30 cellular contexts compared by ENCODE assay signal in genomic region chr2:109680523-109681297, GRCh38.
A peak's percentile ranks its signal among the peaks of the same experiment; 100 is the strongest.
DNase-seq lines count a peak whose midpoint lies in the region; ATAC-seq, FAIRE-seq and TF ChIP-seq lines count a peak whose summit lies in the region.
"Had no signal": no experiment of that assay in that cellular context is flagged by ENCODE, and none has a peak within 500 bp of the region (broad histone marks: within the 10 kb centered on the region; RNA-seq: fewer than 3 reads in every experiment).

No MANE protein-coding gene starts in this region.

- no peak overlapping the region for H3K4me3 ChIP-seq in hepatocyte
- H3K4me3 ChIP-seq: gastroesophageal sphincter, left lung, right atrium auricular region, smooth muscle cell, thoracic aorta had no signal

- DNase-seq in NCI-H226 (peak; percentile 37), hepatocyte (ENCODE audit: low spot score) (no peak), mesothelial cell of epicardium (ENCODE audit: low spot score in 2 of 2, unreplicated experiment in 2 of 2) (no peak), GM12892 (ENCODE audit: insufficient read length) (no peak), pons (ENCODE audit: low spot score) (no peak), NCI-H345 treated with DMSO at 0.1 percent for 48 hours (lab: John Stamatoyannopoulos, UW; ENCODE audit: unreplicated experiment) (no peak)
- no peak for DNase-seq in stimulated activated naive B cell treated with anti-CD40 and anti-IgM and Interleukin-4, amounts not matched to agents 10 μg/mL and 1 μg/mL and 100 μg/mL, for 72 hours
- DNase-seq in stimulated activated CD4-positive, alpha-beta T cell treated with anti-CD3 and anti-CD28 coated beads, Interleukin-1b, Interleukin-23, amount 100 ng/mL, for 48 hours, result no peak
- DNase-seq: activated CD4-positive, alpha-beta T cell treated with anti-CD3 and anti-CD28 coated beads for 36 hours; activated CD8-positive, alpha-beta T cell treated with anti-CD3 and anti-CD28 coated beads, Interleukin-2, amount 10 ng/mL, durations not matched to agents 7 days and 5 days; activated effector memory CD4-positive, alpha-beta T cell treated with Interleukin-2 at 50 U/mL for 16 hours; anterior cingulate cortex; BE2C; H7; left lung; NCI-H1105 treated with DMSO at 0.1 percent for 48 hours; NCI-H2029; NCI-H69; SHP77; stimulated activated CD8-positive, alpha-beta memory T cell treated with anti-CD3 and anti-CD28 coated beads, Interleukin-4, amount 100 ng/mL, for 48 hours; stimulated activated naive CD8-positive, alpha-beta T cell treated with anti-CD3 and anti-CD28 coated beads, Interleukin-15, amount 100 ng/mL, for 72 hours; SW 1271 had no signal

- no peak for TF ChIP-seq CTCF in hepatocyte (IDR thresholded peaks at IDR 0.05; ENCODE audit: poor library complexity)
- no peak for TF ChIP-seq CTCF in mesothelial cell of epicardium (IDR thresholded peaks at IDR 0.05; ENCODE audit: unreplicated experiment)

- H3K9me3 Mint-ChIP-seq in mesothelial cell of epicardium, result no peaks in the 10 kb centered on the region
- H3K9me3 Mint-ChIP-seq in stimulated activated naive B cell treated with anti-CD40 and anti-IgM and Interleukin-4, amounts not matched to agents 10 μg/mL and 1 μg/mL and 100 μg/mL, for 72 hours, result no peaks in the 10 kb centered on the region
- H3K9me3 Mint-ChIP-seq: activated naive CD4-positive, alpha-beta T cell treated with anti-CD3 and anti-CD28 coated beads, Interleukin-2, amount 50 U/mL, for 72 hours; natural killer cell treated with Interleukin-12 subunit alpha and Interleukin-12 subunit beta and Interleukin-15 and Interleukin-18, amount 100 ng/mL, for 72 hours; stimulated activated naive CD8-positive, alpha-beta T cell treated with anti-CD3 and anti-CD28 coated beads, Interleukin-15, amount 100 ng/mL, for 72 hours had no signal

- H3K4me2 ChIP-seq in hepatocyte, result peak overlapping the region; percentile 56
- H3K4me2 ChIP-seq: smooth muscle cell had no signal

- H2AFZ ChIP-seq in hepatocyte, result no peak overlapping the region

- no peaks in the 10 kb centered on the region for H3K9me2 ChIP-seq in hepatocyte (replicated peaks; ENCODE audit: insufficient read depth)

- 50% methylated on average over 11 of the region's 11 CpGs for whole genome bisulfite sequencing in hepatocyte (ENCODE audit: low lambda C conversion rate, missing lambda C conversion rate)

- no peaks in the 10 kb centered on the region for H3K9me3 ChIP-seq in hepatocyte (ENCODE audit: low read depth)
- H3K9me3 ChIP-seq: BE2C, gastroesophageal sphincter, left lung, right atrium auricular region, thoracic aorta had no signal

- H3K36me3 ChIP-seq in hepatocyte (replicated peaks; ENCODE audit: insufficient read depth, low read depth), result no peaks in the 10 kb centered on the region
- H3K36me3 ChIP-seq: BE2C, gastroesophageal sphincter, left lung, right atrium auricular region, thoracic aorta had no signal

- H3K4me3 Mint-ChIP-seq in mesothelial cell of epicardium, result peak overlapping the region; percentile 30
- H3K4me3 Mint-ChIP-seq in stimulated activated naive B cell treated with anti-CD40 and anti-IgM and Interleukin-4, amounts not matched to agents 10 μg/mL and 1 μg/mL and 100 μg/mL, for 72 hours, result no peak overlapping the region
- H3K4me3 Mint-ChIP-seq: activated CD4-positive, alpha-beta T cell treated with anti-CD3 and anti-CD28 coated beads for 36 hours; activated CD8-positive, alpha-beta T cell treated with anti-CD3 and anti-CD28 coated beads, Interleukin-2, amount 10 ng/mL, durations not matched to agents 7 days and 5 days; natural killer cell treated with Interleukin-12 subunit alpha and Interleukin-12 subunit beta and Interleukin-15 and Interleukin-18, amount 100 ng/mL, for 72 hours; stimulated activated naive CD8-positive, alpha-beta T cell treated with anti-CD3 and anti-CD28 coated beads, Interleukin-15, amount 100 ng/mL, for 72 hours had no signal

- no peaks in the 10 kb centered on the region for H4K20me1 ChIP-seq in hepatocyte (ENCODE audit: insufficient read depth, poor library complexity, severe bottlenecking)

- peak overlapping the region; percentile 95 for H3K27ac Mint-ChIP-seq in mesothelial cell of epicardium
- peak overlapping the region; percentile 16 for H3K27ac Mint-ChIP-seq in stimulated activated naive B cell treated with anti-CD40 and anti-IgM and Interleukin-4, amounts not matched to agents 10 μg/mL and 1 μg/mL and 100 μg/mL, for 72 hours
- H3K27ac Mint-ChIP-seq: activated CD4-positive, alpha-beta T cell treated with anti-CD3 and anti-CD28 coated beads for 36 hours; activated CD8-positive, alpha-beta T cell treated with anti-CD3 and anti-CD28 coated beads, Interleukin-2, amount 10 ng/mL, durations not matched to agents 7 days and 5 days; activated naive CD4-positive, alpha-beta T cell treated with anti-CD3 and anti-CD28 coated beads, Interleukin-2, amount 50 U/mL, for 72 hours; natural killer cell treated with Interleukin-12 subunit alpha and Interleukin-12 subunit beta and Interleukin-15 and Interleukin-18, amount 100 ng/mL, for 72 hours; stimulated activated naive CD8-positive, alpha-beta T cell treated with anti-CD3 and anti-CD28 coated beads, Interleukin-15, amount 100 ng/mL, for 72 hours had no signal

- ATAC-seq in stimulated activated naive B cell treated with anti-CD40 and anti-IgM and Interleukin-4, amounts not matched to agents 10 μg/mL and 1 μg/mL and 100 μg/mL, for 72 hours (replicated peaks), result no peak
- ATAC-seq: activated CD4-positive, alpha-beta T cell treated with anti-CD3 and anti-CD28 coated beads for 36 hours; activated CD8-positive, alpha-beta T cell treated with anti-CD3 and anti-CD28 coated beads, Interleukin-2, amount 10 ng/mL, durations not matched to agents 7 days and 5 days; activated naive CD4-positive, alpha-beta T cell treated with anti-CD3 and anti-CD28 coated beads, Interleukin-2, amount 50 U/mL, for 72 hours; gastroesophageal sphincter; left lung; natural killer cell treated with Interleukin-12 subunit alpha and Interleukin-12 subunit beta and Interleukin-15 and Interleukin-18, amount 100 ng/mL, for 72 hours; Panc1; stimulated activated naive CD8-positive, alpha-beta T cell treated with anti-CD3 and anti-CD28 coated beads, Interleukin-15, amount 100 ng/mL, for 72 hours had no signal

- TF ChIP-seq POLR2A in GM12892 (IDR thresholded peaks at IDR 0.05; ENCODE audit: low read depth, low read length), result no peak

- H3K79me2 ChIP-seq in hepatocyte, result no peaks in the 10 kb centered on the region

- H3K36me3 Mint-ChIP-seq in mesothelial cell of epicardium, result no peaks in the 10 kb centered on the region
- H3K36me3 Mint-ChIP-seq in stimulated activated naive B cell treated with anti-CD40 and anti-IgM and Interleukin-4, amounts not matched to agents 10 μg/mL and 1 μg/mL and 100 μg/mL, for 72 hours, result no peaks in the 10 kb centered on the region
- H3K36me3 Mint-ChIP-seq: activated naive CD4-positive, alpha-beta T cell treated with anti-CD3 and anti-CD28 coated beads, Interleukin-2, amount 50 U/mL, for 72 hours; natural killer cell treated with Interleukin-12 subunit alpha and Interleukin-12 subunit beta and Interleukin-15 and Interleukin-18, amount 100 ng/mL, for 72 hours had no signal

- peak overlapping the region; percentile 51 for H3K27ac ChIP-seq in hepatocyte
- H3K27ac ChIP-seq: gastroesophageal sphincter, right atrium auricular region, thoracic aorta had no signal

- H3K27me3 ChIP-seq in hepatocyte, result no peaks in the 10 kb centered on the region
- H3K27me3 ChIP-seq: BE2C, gastroesophageal sphincter, left lung, right atrium auricular region had no signal

- no peak for FAIRE-seq in GM12892 (lab: Jason Lieb, UNC)
- FAIRE-seq: colon had no signal

- peaks cover 39% of the 10 kb centered on the region for H3K4me1 ChIP-seq in hepatocyte (ENCODE audit: insufficient read depth)
- H3K4me1 ChIP-seq: BE2C, right atrium auricular region had no signal

- H3K4me1 Mint-ChIP-seq in mesothelial cell of epicardium, result peaks cover 57% of the 10 kb centered on the region
- no peaks in the 10 kb centered on the region for H3K4me1 Mint-ChIP-seq in stimulated activated naive B cell treated with anti-CD40 and anti-IgM and Interleukin-4, amounts not matched to agents 10 μg/mL and 1 μg/mL and 100 μg/mL, for 72 hours
- H3K4me1 Mint-ChIP-seq: activated CD4-positive, alpha-beta T cell treated with anti-CD3 and anti-CD28 coated beads for 36 hours; stimulated activated naive CD8-positive, alpha-beta T cell treated with anti-CD3 and anti-CD28 coated beads, Interleukin-15, amount 100 ng/mL, for 72 hours had no signal

- H3K27me3 Mint-ChIP-seq in mesothelial cell of epicardium (ENCODE audit: low read depth), result no peaks in the 10 kb centered on the region
- peaks cover 6% of the 10 kb centered on the region in 2 donors for H3K27me3 Mint-ChIP-seq in stimulated activated naive B cell treated with anti-CD40 and anti-IgM and Interleukin-4, amounts not matched to agents 10 μg/mL and 1 μg/mL and 100 μg/mL, for 72 hours
